In the genomic region with DNA sequence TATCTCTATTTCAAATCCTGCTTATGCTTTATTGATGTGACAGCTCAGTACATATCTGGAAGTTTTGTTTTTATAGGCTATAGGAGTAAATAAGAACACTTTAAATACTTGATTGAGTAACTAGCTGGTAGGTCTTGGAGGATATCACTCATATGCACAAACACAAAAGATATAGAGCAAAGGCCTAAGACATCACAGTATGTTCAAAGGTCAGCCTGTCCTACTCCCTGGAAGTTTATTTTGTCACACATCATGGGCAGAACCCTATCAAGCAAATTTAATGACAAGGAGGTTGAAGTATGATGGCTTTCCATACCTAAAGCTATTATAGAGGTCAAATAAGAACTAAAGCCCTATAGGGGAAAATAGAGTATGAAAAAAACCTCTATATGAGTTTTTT, we compare ENCODE assay signal across 29 cellular contexts.
"Had no signal": no experiment of that assay in that cellular context is flagged by ENCODE, and none has a peak within 500 bp of the region (broad histone marks: within the 10 kb centered on the region; RNA-seq: fewer than 3 reads in every experiment).

No MANE protein-coding gene starts in this region.

- H3K4me3 ChIP-seq: stomach, suprapubic skin, testis, thoracic aorta, thyroid gland, tibial artery, tibial nerve, transverse colon, upper lobe of left lung, upper lobe of right lung, uterus, vagina had no signal

- H3K36me3 ChIP-seq: stomach, suprapubic skin, thoracic aorta, thyroid gland, tibial artery, tibial nerve, transverse colon, upper lobe of left lung, upper lobe of right lung, uterus, vagina had no signal

- DNase-seq: stimulated activated CD4-positive, alpha-beta T cell treated with anti-CD3 and anti-CD28 coated beads, Interleukin-2, amount 100 ng/mL, for 48 hours; stimulated activated CD4-positive, alpha-beta T cell treated with anti-CD3 and anti-CD28 coated beads, Interleukin-4, amount 100 ng/mL, for 1 hour; stimulated activated CD4-positive, alpha-beta T cell treated with anti-CD3 and anti-CD28 coated beads, Interleukin-4, amount 100 ng/mL, for 24 hours; stimulated activated CD4-positive, alpha-beta T cell treated with anti-CD3 and anti-CD28 coated beads, Interleukin-4, amount 100 ng/mL, for 4 hours; stimulated activated CD8-positive, alpha-beta memory T cell treated with anti-CD3 and anti-CD28 coated beads, Interleukin-4, amount 100 ng/mL, for 48 hours; stimulated activated naive B cell treated with anti-CD40 and anti-IgM and Interleukin-4, amounts not matched to agents 10 μg/mL and 1 μg/mL and 100 μg/mL, for 72 hours; stimulated activated naive CD4-positive, alpha-beta T cell; stimulated activated naive CD4-positive, alpha-beta T cell treated with Interleukin-2 at 50 U/mL for 16 hours; stimulated activated naive CD8-positive, alpha-beta T cell treated with anti-CD3 and anti-CD28 coated beads, Interleukin-15, amount 100 ng/mL, for 72 hours; stimulated activated naive CD8-positive, alpha-beta T cell treated with anti-CD3 and anti-CD28 coated beads, Interleukin-15, Interleukin-2, amounts not matched to agents 100 U/mL and 50 U/mL, for 24 hours; stomach; substantia nigra; testis; thyroid gland; tibial artery; transverse colon; trophoblast cell; upper lobe of left lung; upper lobe of right lung; uterus had no signal

- H3K4me1 ChIP-seq: stomach, suprapubic skin, testis, thyroid gland, tibial artery, tibial nerve, transverse colon, upper lobe of left lung, upper lobe of right lung, uterus, vagina had no signal

- ATAC-seq: stimulated activated effector memory CD8-positive, alpha-beta T cell treated with anti-CD3 and anti-CD28 coated beads, Interleukin-12 subunit alpha, Interleukin-12 subunit beta, amount 100 ng/mL, for 72 hours; stimulated activated memory B cell treated with anti-CD40 and anti-IgM and Interleukin-4, amounts not matched to agents 10 μg/mL and 1 μg/mL and 100 μg/mL, for 72 hours; stimulated activated naive B cell treated with anti-CD40 and anti-IgM and Interleukin-4, amounts not matched to agents 10 μg/mL and 1 μg/mL and 100 μg/mL, for 72 hours; stimulated activated naive CD8-positive, alpha-beta T cell treated with anti-CD3 and anti-CD28 coated beads, Interleukin-15, amount 100 ng/mL, for 72 hours; stimulated activated naive CD8-positive, alpha-beta T cell treated with anti-CD3 and anti-CD28 coated beads, Interleukin-15, Interleukin-2, amounts not matched to agents 100 U/mL and 50 U/mL, for 24 hours; upper lobe of right lung had no signal

- H3K27me3 Mint-ChIP-seq: stimulated activated memory B cell treated with anti-CD40 and anti-IgM and Interleukin-4, amounts not matched to agents 10 μg/mL and 1 μg/mL and 100 μg/mL, for 72 hours; stimulated activated naive B cell treated with anti-CD40 and anti-IgM and Interleukin-4, amounts not matched to agents 10 μg/mL and 1 μg/mL and 100 μg/mL, for 72 hours; type B pancreatic cell had no signal

- H3K4me3 Mint-ChIP-seq: stimulated activated effector memory CD8-positive, alpha-beta T cell treated with anti-CD3 and anti-CD28 coated beads, Interleukin-12 subunit alpha, Interleukin-12 subunit beta, amount 100 ng/mL, for 72 hours; stimulated activated memory B cell treated with anti-CD40 and anti-IgM and Interleukin-4, amounts not matched to agents 10 μg/mL and 1 μg/mL and 100 μg/mL, for 72 hours; stimulated activated naive B cell treated with anti-CD40 and anti-IgM and Interleukin-4, amounts not matched to agents 10 μg/mL and 1 μg/mL and 100 μg/mL, for 72 hours; stimulated activated naive CD8-positive, alpha-beta T cell treated with anti-CD3 and anti-CD28 coated beads, Interleukin-15, amount 100 ng/mL, for 72 hours; stimulated activated naive CD8-positive, alpha-beta T cell treated with anti-CD3 and anti-CD28 coated beads, Interleukin-15, Interleukin-2, amounts not matched to agents 100 ng/mL and 50 ng/mL, for 24 hours; type B pancreatic cell had no signal

- H3K27ac Mint-ChIP-seq: stimulated activated effector memory CD8-positive, alpha-beta T cell treated with anti-CD3 and anti-CD28 coated beads, Interleukin-12 subunit alpha, Interleukin-12 subunit beta, amount 100 ng/mL, for 72 hours; stimulated activated memory B cell treated with anti-CD40 and anti-IgM and Interleukin-4, amounts not matched to agents 10 μg/mL and 1 μg/mL and 100 μg/mL, for 72 hours; stimulated activated naive B cell treated with anti-CD40 and anti-IgM and Interleukin-4, amounts not matched to agents 10 μg/mL and 1 μg/mL and 100 μg/mL, for 72 hours; stimulated activated naive CD8-positive, alpha-beta T cell treated with anti-CD3 and anti-CD28 coated beads, Interleukin-15, amount 100 ng/mL, for 72 hours; stimulated activated naive CD8-positive, alpha-beta T cell treated with anti-CD3 and anti-CD28 coated beads, Interleukin-15, Interleukin-2, amounts not matched to agents 100 ng/mL and 50 ng/mL, for 24 hours; type B pancreatic cell had no signal

- H3K27me3 ChIP-seq: stomach, suprapubic skin, testis, thyroid gland, tibial artery, tibial nerve, transverse colon, upper lobe of left lung, upper lobe of right lung, uterus, vagina had no signal

- H3K36me3 Mint-ChIP-seq: stimulated activated effector memory CD8-positive, alpha-beta T cell treated with anti-CD3 and anti-CD28 coated beads, Interleukin-12 subunit alpha, Interleukin-12 subunit beta, amount 100 ng/mL, for 72 hours; stimulated activated memory B cell treated with anti-CD40 and anti-IgM and Interleukin-4, amounts not matched to agents 10 μg/mL and 1 μg/mL and 100 μg/mL, for 72 hours; type B pancreatic cell had no signal

- H3K9me3 ChIP-seq: stomach, suprapubic skin, testis, thoracic aorta, thyroid gland, tibial artery, transverse colon, upper lobe of left lung, upper lobe of right lung, uterus, vagina had no signal

- FAIRE-seq: urothelium cell line had no signal

- H3K4me1 Mint-ChIP-seq: stimulated activated effector memory CD8-positive, alpha-beta T cell treated with anti-CD3 and anti-CD28 coated beads, Interleukin-12 subunit alpha, Interleukin-12 subunit beta, amount 100 ng/mL, for 72 hours; stimulated activated naive CD8-positive, alpha-beta T cell treated with anti-CD3 and anti-CD28 coated beads, Interleukin-15, amount 100 ng/mL, for 72 hours had no signal

- H3K9me3 Mint-ChIP-seq: stimulated activated effector memory CD8-positive, alpha-beta T cell treated with anti-CD3 and anti-CD28 coated beads, Interleukin-12 subunit alpha, Interleukin-12 subunit beta, amount 100 ng/mL, for 72 hours; stimulated activated naive CD8-positive, alpha-beta T cell treated with anti-CD3 and anti-CD28 coated beads, Interleukin-15, amount 100 ng/mL, for 72 hours; stimulated activated naive CD8-positive, alpha-beta T cell treated with anti-CD3 and anti-CD28 coated beads, Interleukin-15, Interleukin-2, amounts not matched to agents 100 ng/mL and 50 ng/mL, for 24 hours; type B pancreatic cell had no signal

- H3K27ac ChIP-seq: stomach, suprapubic skin, testis, thoracic aorta, thyroid gland, tibial artery, tibial nerve, transverse colon, upper lobe of left lung, upper lobe of right lung, uterus, vagina had no signal
